Comparison of ENCODE assay signal across 24 cellular contexts in genomic region chr5:37709020-37709419, GRCh38.
"Had no signal": no experiment of that assay in that cellular context is flagged by ENCODE, and none has a peak within 500 bp of the region (broad histone marks: within the 10 kb centered on the region; RNA-seq: fewer than 3 reads in every experiment).

No MANE protein-coding gene starts in this region.

- H3K27ac ChIP-seq: neutrophil, pancreas, prostate gland, right lobe of liver, sigmoid colon, stomach, thoracic aorta, thyroid gland, tibial nerve, upper lobe of left lung, vagina had no signal

- H3K4me1 ChIP-seq: pancreas, prostate gland, right lobe of liver, stomach, thyroid gland, tibial nerve, upper lobe of left lung, vagina had no signal

- DNase-seq: naive thymus-derived CD8-positive, alpha-beta T cell; nephron progenitor cell; nucleus accumbens; pancreas; right cardiac atrium; right lobe of liver; sigmoid colon; small intestine; stimulated activated CD4-positive, alpha-beta T cell treated with anti-CD3 and anti-CD28 coated beads, Interleukin-15, amount 100 ng/mL, for 24 hours; stimulated activated CD4-positive, alpha-beta T cell treated with anti-CD3 and anti-CD28 coated beads, Interleukin-4, amount 100 ng/mL, for 1 hour; stimulated activated CD4-positive, alpha-beta T cell treated with anti-CD3 and anti-CD28 coated beads, Interleukin-4, amount 100 ng/mL, for 4 hours; stimulated activated CD8-positive, alpha-beta memory T cell treated with anti-CD3 and anti-CD28 coated beads, Interleukin-4, amount 100 ng/mL, for 48 hours; stimulated activated naive CD4-positive, alpha-beta T cell treated with Interleukin-2 at 50 U/mL for 16 hours; stomach; thyroid gland; trophoblast cell; upper lobe of left lung had no signal

- ATAC-seq: naive thymus-derived CD8-positive, alpha-beta T cell; natural killer cell treated with Interleukin-12 subunit alpha and Interleukin-12 subunit beta and Interleukin-15 and Interleukin-18, amount 100 ng/mL, for 72 hours; pancreas; right cardiac atrium; right lobe of liver; stimulated activated memory B cell treated with anti-CD40 and anti-IgM and Interleukin-4, amounts not matched to agents 10 μg/mL and 1 μg/mL and 100 μg/mL, for 72 hours had no signal

- H3K27me3 ChIP-seq: neutrophil, pancreas, right lobe of liver, sigmoid colon, stomach, thyroid gland, tibial nerve, upper lobe of left lung, vagina had no signal

- H3K4me3 ChIP-seq: pancreas, prostate gland, right lobe of liver, sigmoid colon, stomach, thoracic aorta, thyroid gland, tibial nerve, upper lobe of left lung, vagina had no signal

- H3K36me3 ChIP-seq: neutrophil, pancreas, prostate gland, right lobe of liver, sigmoid colon, stomach, thoracic aorta, thyroid gland, tibial nerve, upper lobe of left lung, vagina had no signal

- H3K9me3 ChIP-seq: neutrophil, pancreas, prostate gland, right lobe of liver, sigmoid colon, stomach, thoracic aorta, thyroid gland, tibial nerve, upper lobe of left lung, vagina had no signal
